Comparison of ENCODE assay signal across 14 cellular contexts in genomic region chr2:109507828-109508227, GRCh38.
DNase-seq lines count a peak whose midpoint lies in the region; ATAC-seq and TF ChIP-seq lines count a peak whose summit lies in the region.
"Had no signal": no experiment of that assay in that cellular context is flagged by ENCODE, and none has a peak within 500 bp of the region (broad histone marks: within the 10 kb centered on the region; RNA-seq: fewer than 3 reads in every experiment).

No MANE protein-coding gene starts in this region.

- peak overlapping the region in 6 of 11 experiments; percentile 6 to 76 (median 66); a peak in 10 of 22 replicates for H3K9ac ChIP-seq in BLaER1 treated with 17β-estradiol and CSF1 and Interleukin-3, amounts not matched to agents 10 nM and 100 nM
- H3K9ac ChIP-seq in Loucy (ENCODE audit: low read depth, low read length, poor library complexity, severe bottlenecking), result peak overlapping the region; percentile 42
- no peak overlapping the region for H3K9ac ChIP-seq in neuronal stem cell (ENCODE audit: low read depth, low read length, poor library complexity)

- no peaks in the 10 kb centered on the region for H3K27me3 ChIP-seq in BLaER1 treated with 17β-estradiol and CSF1 and Interleukin-3, amounts not matched to agents 10 nM and 100 nM
- no peaks in the 10 kb centered on the region for H3K27me3 ChIP-seq in Loucy (ENCODE audit: insufficient read depth, low read length, poor library complexity, severe bottlenecking)
- H3K27me3 ChIP-seq in neuronal stem cell (ENCODE audit: control insufficient read depth in 3 of 3, insufficient read depth in 3 of 3, low read depth in 1 of 3, low read length in 3 of 3), result peaks cover 0 to 8% (median 0%) of the 10 kb centered on the region in 3 experiments
- no peaks in the 10 kb centered on the region for H3K27me3 ChIP-seq in dorsolateral prefrontal cortex

- no peak overlapping the region for H2BK5ac ChIP-seq in neuronal stem cell (ENCODE audit: low read length)

- H3K14ac ChIP-seq in neuronal stem cell (ENCODE audit: low read length), result no peak overlapping the region

- no peaks in the 10 kb centered on the region for H3K79me1 ChIP-seq in neuronal stem cell (ENCODE audit: low read depth, low read length)

- H2AFZ ChIP-seq in Loucy (ENCODE audit: low read length) (no peak overlapping the region), neuronal stem cell (ENCODE audit: low read length) (no peak overlapping the region)

- H3K4me3 ChIP-seq in BLaER1 treated with 17β-estradiol and CSF1 and Interleukin-3, amounts not matched to agents 10 nM and 100 nM, result no peak overlapping the region
- H3K4me3 ChIP-seq in Loucy (ENCODE audit: low read length, poor library complexity, severe bottlenecking), result no peak overlapping the region
- no peak overlapping the region for H3K4me3 ChIP-seq in neuronal stem cell (ENCODE audit: low read length in 2 of 2)
- no peak overlapping the region for H3K4me3 ChIP-seq in dorsolateral prefrontal cortex
- H3K4me3 ChIP-seq: HAP-1 had no signal

- H2BK12ac ChIP-seq in neuronal stem cell (ENCODE audit: low read length), result no peak overlapping the region

- no peak overlapping the region for H3K18ac ChIP-seq in neuronal stem cell (ENCODE audit: low read length)

- no CpG with 5 or more reads among the region's 6 CpGs for WGBS in neuronal stem cell (ENCODE audit: extremely low coverage in 2 of 2, insufficient read length in 2 of 2, insufficient replicate concordance in 1 of 2), 2 donors

- peaks cover 4 to 25% (median 15%) of the 10 kb centered on the region in 11 experiments; a peak in 15 of 22 replicates for H3K36me3 ChIP-seq in BLaER1 treated with 17β-estradiol and CSF1 and Interleukin-3, amounts not matched to agents 10 nM and 100 nM
- H3K36me3 ChIP-seq in Loucy (ENCODE audit: insufficient read depth, low read length) (no peaks in the 10 kb centered on the region), neuronal stem cell (replicated peaks in 1 of 2; ENCODE audit: control insufficient read depth in 2 of 2, insufficient read depth in 2 of 2, low read length in 2 of 2) (no peaks in the 10 kb centered on the region)
- H3K36me3 ChIP-seq: HAP-1 had no signal

- ATAC-seq in GM21390 (IDR thresholded peaks at IDR 0.05; ENCODE audit: unreplicated experiment), result no peak

- peaks cover 30 to 100% (median 89%) of the 10 kb centered on the region in 10 experiments for H3K4me1 ChIP-seq in BLaER1 treated with 17β-estradiol and CSF1 and Interleukin-3, amounts not matched to agents 10 nM and 100 nM
- H3K4me1 ChIP-seq in Loucy (ENCODE audit: insufficient read depth, low read length, poor library complexity, severe bottlenecking) (peaks cover 34% of the 10 kb centered on the region), neuronal stem cell (ENCODE audit: control insufficient read depth in 2 of 2, insufficient read depth in 1 of 2, low read depth in 1 of 2, low read length in 2 of 2) (peaks cover 0 to 6% of the 10 kb centered on the region in 2 donors)
- H3K4me1 ChIP-seq: HAP-1 had no signal

- no peak overlapping the region for H2BK15ac ChIP-seq in neuronal stem cell (ENCODE audit: low read length)

- H3K4ac ChIP-seq in neuronal stem cell (ENCODE audit: low read length), result no peak overlapping the region

- H2AK5ac ChIP-seq in neuronal stem cell (ENCODE audit: low read depth, low read length), result no peak overlapping the region

- H3K79me2 ChIP-seq in Loucy (ENCODE audit: insufficient read depth, low read length), result no peaks in the 10 kb centered on the region

- DNase-seq in neuronal stem cell (ENCODE audit: low spot score) (no peak), GF-D8 (lab: John Stamatoyannopoulos, UW) (no peak), dorsolateral prefrontal cortex (no peak)
- DNase-seq: CD4-positive, alpha-beta T cell; CD8-positive, alpha-beta memory T cell; DMS 273 treated with DMSO at 0.1 percent for 48 hours; DMS79; EL; GOT3; HFFc6 had no signal

- H4K91ac ChIP-seq in neuronal stem cell (ENCODE audit: low read depth, low read length, poor library complexity), result no peak overlapping the region

- H3K9me2 ChIP-seq in Loucy (replicated peaks; ENCODE audit: low read depth, low read length), result no peaks in the 10 kb centered on the region

- no peak overlapping the region for H2BK120ac ChIP-seq in neuronal stem cell (ENCODE audit: low read depth, low read length)

- peaks cover 0 to 37% (median 0%) of the 10 kb centered on the region in 11 experiments; a peak in 5 of 22 replicates for H4K20me1 ChIP-seq in BLaER1 treated with 17β-estradiol and CSF1 and Interleukin-3, amounts not matched to agents 10 nM and 100 nM
- H4K20me1 ChIP-seq in Loucy (ENCODE audit: insufficient read depth, low read length, poor library complexity, severe bottlenecking), result no peaks in the 10 kb centered on the region

- peak overlapping the region in 8 of 11 experiments; percentile 43 to 86 (median 74); a peak in 17 of 22 replicates for H3K27ac ChIP-seq in BLaER1 treated with 17β-estradiol and CSF1 and Interleukin-3, amounts not matched to agents 10 nM and 100 nM
- H3K27ac ChIP-seq in neuronal stem cell (replicated peaks; ENCODE audit: low read length) (no peak overlapping the region), dorsolateral prefrontal cortex (no peak overlapping the region)

- peak overlapping the region; percentile 54 to 92 (median 86) for H3K4me2 ChIP-seq in BLaER1 treated with 17β-estradiol and CSF1 and Interleukin-3, amounts not matched to agents 10 nM and 100 nM
- H3K4me2 ChIP-seq in Loucy (ENCODE audit: low read depth, low read length, poor library complexity, severe bottlenecking) (peak overlapping the region; percentile 47), neuronal stem cell (ENCODE audit: insufficient read depth, low read length, poor library complexity, severe bottlenecking) (no peak overlapping the region)

- intact Hi-C loops in dorsolateral prefrontal cortex (cut with DNase I), result loop anchor here (10.0 kb wide), 1 partner anchor 583 kb away; no protein-coding TSS in a partner anchor

- no peak for TF ChIP-seq CTCF in Loucy (conservative IDR thresholded peaks at IDR 0.05; ENCODE audit: low read length)
- no peak for TF ChIP-seq CTCF in dorsolateral prefrontal cortex (IDR thresholded peaks at IDR 0.05 in 54 of 56, conservative IDR thresholded peaks at IDR 0.05 in 2 of 56; ENCODE audit: low read depth in 1 of 56, partially characterized antibody in 56 of 56)

- H3K9me3 ChIP-seq in BLaER1 treated with 17β-estradiol and CSF1 and Interleukin-3, amounts not matched to agents 10 nM and 100 nM (replicated peaks in 1 of 11), result peaks cover 0 to 4% (median 0%) of the 10 kb centered on the region in 11 experiments; a peak in 2 of 22 replicates
- H3K9me3 ChIP-seq in Loucy (ENCODE audit: insufficient read depth, low read depth, low read length) (no peaks in the 10 kb centered on the region), neuronal stem cell (replicated peaks in 1 of 2; ENCODE audit: control insufficient read depth in 2 of 2, insufficient read depth in 1 of 2, low read depth in 1 of 2, low read length in 2 of 2) (peaks cover 7 to 8% of the 10 kb centered on the region in 2 donors)
- H3K9me3 ChIP-seq: HAP-1 had no signal

- peak overlapping the region; percentile 2 for H3K23ac ChIP-seq in neuronal stem cell (ENCODE audit: low read depth, low read length, poor library complexity)

- no peaks in the 10 kb centered on the region for H3F3A ChIP-seq in Loucy (ENCODE audit: low read depth)

- no peak overlapping the region for H4K8ac ChIP-seq in neuronal stem cell (ENCODE audit: low read depth, low read length)

Comparison
In these comparisons a context has a peak if more than half of its experiments do, and no peak if none do; other contexts are left out.
1. H3K27ac ChIP-seq: peak in BLaER1 treated with 17β-estradiol and CSF1 and Interleukin-3, amounts not matched to agents 10 nM and 100 nM (8 of 11); none in neuronal stem cell (single experiment) and dorsolateral prefrontal cortex (0 of 59).